ENCODE assay signal across 1 cellular context in genomic region chr6:56953597-56954388, GRCh38.
TF ChIP-seq lines count a peak whose summit lies in the region.

No MANE protein-coding gene starts in this region.

TF ChIP-seq in H1, 55 proteins besides CTCF, POLR2A, EP300 and RAD21 (continued from another document):
- TF ChIP-seq HDAC2 (IDR thresholded peaks at IDR 0.05; ENCODE audit: borderline replicate concordance in 1 of 2, low read depth in 2 of 2, low read length in 2 of 2) (no peak), SIRT6 (IDR thresholded peaks at IDR 0.05; ENCODE audit: low read length) (no peak), MAFK (IDR thresholded peaks at IDR 0.05; ENCODE audit: low read depth, low read length) (no peak), RXRA (IDR thresholded peaks at IDR 0.05; ENCODE audit: insufficient read depth, low read depth, low read length) (no peak), SIX5 (IDR thresholded peaks at IDR 0.05; ENCODE audit: low read depth, low read length) (no peak), E2F6 (IDR thresholded peaks at IDR 0.05) (no peak), CHD7 (IDR thresholded peaks at IDR 0.05; ENCODE audit: insufficient replicate concordance, low read length) (no peak), PHF8 (conservative IDR thresholded peaks at IDR 0.05; ENCODE audit: low read depth, low read length) (no peak), JUN (IDR thresholded peaks at IDR 0.05; ENCODE audit: low read depth, low read length) (no peak), SUZ12 (IDR thresholded peaks at IDR 0.05; ENCODE audit: low read length) (peak; percentile 22; the same call in 1 of the 2 replicates), KDM1A (IDR thresholded peaks at IDR 0.05; ENCODE audit: borderline replicate concordance, low read length) (no peak), GTF2F1 (IDR thresholded peaks at IDR 0.05; ENCODE audit: borderline replicate concordance, low read depth, low read length) (no peak), USF2 (IDR thresholded peaks at IDR 0.05; ENCODE audit: low read length) (no peak), CBX8 (IDR thresholded peaks at IDR 0.05; ENCODE audit: borderline replicate concordance, low read depth, low read length) (no peak), EGR1 (IDR thresholded peaks at IDR 0.05; ENCODE audit: borderline replicate concordance, low read depth, low read length) (0 out of 2 replicates have a peak, but pooled peaks have one; percentile 14), TCF12 (IDR thresholded peaks at IDR 0.05; ENCODE audit: low read depth, low read length) (no peak), ASH2L (IDR thresholded peaks at IDR 0.05; ENCODE audit: low read length) (peak; percentile 94), RBBP5 (IDR thresholded peaks at IDR 0.05; ENCODE audit: borderline replicate concordance, low read depth, low read length) (no peak), KDM4A (IDR thresholded peaks at IDR 0.05; ENCODE audit: low read depth, low read length, severe bottlenecking) (peak; percentile 74), SIN3A (conservative IDR thresholded peaks at IDR 0.05 in 1 of 2, IDR thresholded peaks at IDR 0.05 in 1 of 2; ENCODE audit: low read depth in 1 of 2, low read length in 2 of 2) (no peak; a peak in 1 of 4 replicates), BRCA1 (IDR thresholded peaks at IDR 0.05; ENCODE audit: low read depth, low read length) (no peak), TAF1 (IDR thresholded peaks at IDR 0.05; ENCODE audit: low read depth, low read length) (peak; percentile 12; the same call in 1 of the 2 replicates), BACH1 (IDR thresholded peaks at IDR 0.05; ENCODE audit: low read length) (no peak)
